In the genomic region with DNA sequence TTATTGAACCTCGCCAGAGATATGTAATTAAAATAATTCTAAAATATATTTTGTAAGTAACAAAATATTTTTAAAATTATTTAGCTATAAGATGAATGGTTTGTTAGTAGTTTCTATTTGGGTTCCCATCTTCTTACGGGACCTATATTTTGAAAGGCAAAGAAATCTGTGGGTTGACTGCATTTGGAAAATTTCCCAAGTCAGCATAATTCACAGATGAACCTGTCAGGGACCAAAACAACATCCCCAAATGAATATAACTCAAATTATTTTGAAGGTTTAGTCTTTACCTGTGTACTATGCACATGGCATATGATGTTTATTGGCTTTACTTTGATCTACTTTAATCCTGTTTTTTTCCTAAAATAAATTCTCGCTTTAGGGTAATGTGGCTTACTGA, we compare ENCODE assay signal across 8 cellular contexts.
"Had no signal": no experiment of that assay in that cellular context is flagged by ENCODE, and none has a peak within 500 bp of the region (broad histone marks: within the 10 kb centered on the region; RNA-seq: fewer than 3 reads in every experiment).

No MANE protein-coding gene starts in this region.

- H3K4me3 ChIP-seq: GM23248 had no signal

- DNase-seq: GM23248, GOT3, H9, HCEC 1CT, KG1 had no signal

- FAIRE-seq: H54 had no signal

- H3K27me3 Mint-ChIP-seq: IgD-negative memory B cell had no signal

- H3K27ac ChIP-seq: GM23248, HL-60 had no signal

- H3K4me1 Mint-ChIP-seq: IgD-negative memory B cell had no signal

- H3K9ac ChIP-seq: GM23248 had no signal

- H2AFZ ChIP-seq: GM23248 had no signal

- H3K27ac Mint-ChIP-seq: H9, IgD-negative memory B cell had no signal

- H3K4me3 Mint-ChIP-seq: H9, IgD-negative memory B cell had no signal
